Comparison of ENCODE assay signal across 27 cellular contexts in genomic region chr1:5752715-5753330, GRCh38.
"Had no signal": no experiment of that assay in that cellular context is flagged by ENCODE, and none has a peak within 500 bp of the region (broad histone marks: within the 10 kb centered on the region; RNA-seq: fewer than 3 reads in every experiment).

No MANE protein-coding gene starts in this region.

- H3K27ac ChIP-seq: adrenal gland, breast epithelium, colonic mucosa, esophagus squamous epithelium, gastrocnemius medialis, ovary, prostate gland had no signal

- H3K4me3 Mint-ChIP-seq: activated naive CD8-positive, alpha-beta T cell; activated T-cell treated with anti-CD3 and anti-CD28 coated beads, Interleukin-2, amount 50 U/mL, for 4 hours; endodermal cell; naive B cell; stimulated activated memory B cell treated with anti-CD40 and anti-IgM and Interleukin-4, amounts not matched to agents 10 μg/mL and 1 μg/mL and 100 μg/mL, for 72 hours; type B pancreatic cell; WTC11 had no signal

- H3K4me1 ChIP-seq: adrenal gland, breast epithelium, colonic mucosa, esophagus squamous epithelium, gastrocnemius medialis, prostate gland had no signal

- H3K27me3 ChIP-seq: colonic mucosa, dorsolateral prefrontal cortex, gastrocnemius medialis, ovary had no signal

- H3K4me3 ChIP-seq: adrenal gland, breast epithelium, colonic mucosa, dorsolateral prefrontal cortex, esophagus squamous epithelium, gastrocnemius medialis, mucosa of descending colon, ovary, prostate gland had no signal

- FAIRE-seq: astrocyte, islet of Langerhans, small intestine had no signal

- H3K36me3 ChIP-seq: adrenal gland, breast epithelium, colonic mucosa, esophagus squamous epithelium, gastrocnemius medialis, ovary, prostate gland had no signal

- H3K9me3 Mint-ChIP-seq: activated T-cell treated with anti-CD3 and anti-CD28 coated beads, Interleukin-2, amount 50 U/mL, for 4 hours; activated T-helper 2 cell treated with anti-CD3 and anti-CD28 coated beads, Interferon-gamma antibody, Interleukin-2, Interleukin-4, amounts not matched to agents 10 μg/mL and 5 μg/mL and 100 μg/mL, durations not matched to agents 14 hours and 24 hours and 36 hours; endodermal cell; type B pancreatic cell; WTC11 had no signal

- H3K36me3 Mint-ChIP-seq: activated naive CD8-positive, alpha-beta T cell; naive B cell; stimulated activated memory B cell treated with anti-CD40 and anti-IgM and Interleukin-4, amounts not matched to agents 10 μg/mL and 1 μg/mL and 100 μg/mL, for 72 hours; type B pancreatic cell; WTC11 had no signal

- H3K9me3 ChIP-seq: adrenal gland, breast epithelium, colonic mucosa, esophagus squamous epithelium, gastrocnemius medialis, mucosa of descending colon, ovary, prostate gland had no signal

- H3K27ac Mint-ChIP-seq: activated naive CD8-positive, alpha-beta T cell; activated T-helper 2 cell treated with anti-CD3 and anti-CD28 coated beads, Interferon-gamma antibody, Interleukin-2, Interleukin-4, amounts not matched to agents 10 μg/mL and 5 μg/mL and 100 μg/mL, durations not matched to agents 14 hours and 24 hours and 36 hours; endodermal cell; stimulated activated memory B cell treated with anti-CD40 and anti-IgM and Interleukin-4, amounts not matched to agents 10 μg/mL and 1 μg/mL and 100 μg/mL, for 72 hours; type B pancreatic cell; WTC11 had no signal

- DNase-seq: activated CD4-positive, alpha-beta T cell treated with anti-CD3 and anti-CD28 coated beads for 4 hours; activated CD4-positive, alpha-beta T cell treated with anti-CD3 and anti-CD28 coated beads, Interleukin-2, amount 50 U/mL, for 48 hours; activated CD8-positive, alpha-beta memory T cell treated with anti-CD3 and anti-CD28 coated beads, Interleukin-2, amount 50 U/mL, for 48 hours; activated naive CD4-positive, alpha-beta T cell; activated T-cell treated with anti-CD3 and anti-CD28 coated beads, Interleukin-2, amount 50 U/mL, for 4 hours; adrenal gland; colonic mucosa; esophagus squamous epithelium; gastrocnemius medialis; mesenchymal stem cell; mucosa of descending colon; naive B cell; small intestine; stimulated activated CD4-positive, alpha-beta T cell treated with anti-CD3 and anti-CD28 coated beads, Interleukin-15, amount 100 ng/mL, for 24 hours; T-helper 9 cell had no signal

- ATAC-seq: activated T-cell treated with anti-CD3 and anti-CD28 coated beads, Interleukin-2, amount 50 U/mL, for 4 hours; gastrocnemius medialis; mucosa of descending colon; stimulated activated memory B cell treated with anti-CD40 and anti-IgM and Interleukin-4, amounts not matched to agents 10 μg/mL and 1 μg/mL and 100 μg/mL, for 72 hours had no signal

- H3K4me1 Mint-ChIP-seq: endodermal cell; naive B cell; stimulated activated memory B cell treated with anti-CD40 and anti-IgM and Interleukin-4, amounts not matched to agents 10 μg/mL and 1 μg/mL and 100 μg/mL, for 72 hours had no signal
